ENCODE assay signal across 4 cellular contexts in genomic region chrX:151708821-151709220, GRCh38. TPM values are rescaled to one million over a fixed set of nuclear protein-coding genes. Genes with fewer than 3 reads are reported as not detected.
"Had no signal": no experiment of that assay in that cellular context is flagged by ENCODE, and none has a peak within 500 bp of the region (broad histone marks: within the 10 kb centered on the region; RNA-seq: fewer than 3 reads in every experiment).

No MANE protein-coding gene starts in this region.

- ATAC-seq: GM12878 had no signal

- H3K4me3 ChIP-seq: GM12878 had no signal

- DNase-seq: GDM1, GF-D8 had no signal

RNA-seq across cellular contexts. Expression of gene FATE1, which starts 7.0 kb away (rescaled TPM):
- total RNA-seq: G401, GM12878 had no signal

RNA-seq across cellular contexts. Expression of gene PRRG3, which starts 13.6 kb away (rescaled TPM):
- total RNA-seq: G401, GM12878 had no signal

RNA-seq across cellular contexts. Expression of gene CNGA2, which starts 25.7 kb away (rescaled TPM):
- total RNA-seq: G401, GM12878 had no signal
- polyA plus RNA-seq: GM12878 had no signal
